ENCODE assay signal across 21 cellular contexts in the genomic region with DNA sequence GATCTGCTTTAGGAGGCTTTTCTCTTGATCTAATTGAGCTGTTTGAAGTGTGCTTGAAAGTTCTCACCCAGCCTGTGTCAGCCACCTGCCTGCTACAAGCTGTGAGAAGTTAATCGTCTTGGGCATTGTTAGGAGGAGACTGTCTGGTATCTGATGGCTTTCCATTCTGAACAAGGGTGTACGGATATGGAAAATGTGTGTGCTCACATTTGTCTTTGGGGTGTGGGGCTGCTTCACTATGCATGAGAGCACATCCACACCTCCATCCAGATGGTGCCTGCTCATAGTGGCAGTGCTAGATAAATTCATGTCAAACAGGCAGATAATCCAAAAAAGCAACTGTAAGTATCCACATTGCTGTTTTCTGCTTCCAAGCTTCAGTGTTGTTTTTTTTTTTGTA.
A peak's percentile ranks its signal among the peaks of the same experiment; 100 is the strongest.
DNase-seq lines count a peak whose midpoint lies in the region; ATAC-seq and TF ChIP-seq lines count a peak whose summit lies in the region.
"Had no signal": no experiment of that assay in that cellular context is flagged by ENCODE, and none has a peak within 500 bp of the region (broad histone marks: within the 10 kb centered on the region; RNA-seq: fewer than 3 reads in every experiment).

No MANE protein-coding gene starts in this region.

- H3K4me1 ChIP-seq in heart right ventricle: no peaks in the 10 kb centered on the region
- H3K4me1 ChIP-seq: Caco-2, Peyer's patch had no signal

- peaks cover 0 to 3% (median 0%) of the 10 kb centered on the region in 11 donors for H3K9me3 ChIP-seq in heart right ventricle
- H3K9me3 ChIP-seq: Caco-2, Peyer's patch had no signal

- H3K36me3 ChIP-seq in brain microvascular endothelial cell (replicated peaks): no peaks in the 10 kb centered on the region
- no peaks in the 10 kb centered on the region for H3K36me3 ChIP-seq in heart right ventricle
- H3K36me3 ChIP-seq: BLaER1 treated with 17β-estradiol and CSF1 and Interleukin-3, amounts not matched to agents 10 nM and 100 nM; Peyer's patch had no signal

- no peak for TF ChIP-seq CTCF in brain microvascular endothelial cell (IDR thresholded peaks at IDR 0.05; ENCODE audit: low read depth, low read length, missing control alignments)
- no peak for TF ChIP-seq CTCF in heart right ventricle (IDR thresholded peaks at IDR 0.05)

- H3K4me3 ChIP-seq in brain microvascular endothelial cell (ENCODE audit: low read depth, low read length) (no peak overlapping the region), heart right ventricle (no peak overlapping the region)
- H3K4me3 ChIP-seq: BLaER1 treated with 17β-estradiol and CSF1 and Interleukin-3, amounts not matched to agents 10 nM and 100 nM; Peyer's patch had no signal

- intact Hi-C loops in heart right ventricle (cut with DNase I): no loop called here

- in situ Hi-C loops in brain microvascular endothelial cell (cut with HindIII; ENCODE audit: low pct_ligation_motif_present, low sequenced_read_pairs): no loop called here

- ATAC-seq in heart right ventricle: no peak
- ATAC-seq: T-cell had no signal

- H3K27ac ChIP-seq in brain microvascular endothelial cell: no peak overlapping the region
- no peak overlapping the region for H3K27ac ChIP-seq in heart right ventricle
- H3K27ac ChIP-seq: BLaER1 treated with 17β-estradiol and CSF1 and Interleukin-3, amounts not matched to agents 10 nM and 100 nM; KMS-11; Peyer's patch had no signal

- no peaks in the 10 kb centered on the region for H3K27me3 ChIP-seq in brain microvascular endothelial cell (replicated peaks)
- H3K27me3 ChIP-seq in heart right ventricle: no peaks in the 10 kb centered on the region
- H3K27me3 ChIP-seq: BLaER1 treated with 17β-estradiol and CSF1 and Interleukin-3, amounts not matched to agents 10 nM and 100 nM; Peyer's patch had no signal

- DNase-seq in Ammon's horn (ENCODE audit: low spot score): peak; percentile 35
- DNase-seq in DMS79 (lab: John Stamatoyannopoulos, UW): peak; percentile 62
- peak; percentile 77 for DNase-seq in NCI-H187 treated with DMSO at 0.1 percent for 48 hours (lab: John Stamatoyannopoulos, UW)
- DNase-seq in NCI-H526 (lab: John Stamatoyannopoulos, UW): peak; percentile 30 to 60
- DNase-seq in brain microvascular endothelial cell: no peak
- no peak for DNase-seq in pons (ENCODE audit: low spot score)
- no peak for DNase-seq in heart right ventricle
- no peak for DNase-seq in activated gamma-delta T cell (lab: John Stamatoyannopoulos, UW)
- DNase-seq: ACHN; Caco-2; CD4-positive, alpha-beta memory T cell; DMS153; IMR-90; NCI-H1092 treated with DMSO at 0.1 percent for 48 hours; NCI-H2029 treated with DMSO at 0.1 percent for 48 hours; NCI-H226; NCI-H82; Peyer's patch; T-cell had no signal

- WGBS in heart right ventricle, 2 donors: 60 to 69% methylated on average over 2 of the region's 2 CpGs

Comparison
In these comparisons a context has a peak if more than half of its experiments do, and no peak if none do; other contexts are left out.
1. DNase-seq: peak in Ammon's horn (single experiment), DMS79 (single experiment), NCI-H187 treated with DMSO at 0.1 percent for 48 hours (single experiment) and NCI-H526 (2 of 2); none in brain microvascular endothelial cell (single experiment), pons (single experiment), heart right ventricle (0 of 2) and activated gamma-delta T cell (single experiment).